Comparison of ENCODE assay signal across 14 cellular contexts in genomic region chr15:74882528-74882927, GRCh38.
"Had no signal": no experiment of that assay in that cellular context is flagged by ENCODE, and none has a peak within 500 bp of the region (broad histone marks: within the 10 kb centered on the region; RNA-seq: fewer than 3 reads in every experiment).

No MANE protein-coding gene starts in this region.

- H3K27me3 ChIP-seq: heart right ventricle, neutrophil had no signal

- ATAC-seq: sciatic nerve had no signal

- H3K36me3 ChIP-seq: heart right ventricle, neutrophil had no signal

- H3K27ac ChIP-seq: coronary artery, heart right ventricle, neutrophil, skin epidermis had no signal

- H3K9me3 Mint-ChIP-seq: nephron had no signal

- H3K27ac Mint-ChIP-seq: endodermal cell, nephron had no signal

- DNase-seq: effector CD4-positive, alpha-beta T cell; endodermal cell; heart right ventricle; hypothalamus; kidney glomerular epithelial cell; midbrain; stimulated activated CD4-positive, alpha-beta T cell treated with anti-CD3 and anti-CD28 coated beads, Interleukin-2, amount 100 ng/mL, for 24 hours; stimulated activated naive CD4-positive, alpha-beta T cell treated with Interleukin-2 at 50 U/mL for 16 hours; trophoblast cell had no signal

- H3K4me3 ChIP-seq: coronary artery, heart right ventricle, skin epidermis had no signal

- H3K9me3 ChIP-seq: heart right ventricle, neutrophil had no signal

- H3K4me3 Mint-ChIP-seq: endodermal cell, nephron had no signal

- H3K4me1 Mint-ChIP-seq: nephron had no signal
